Comparison of ENCODE assay signal across 1 cellular context in the genomic region with DNA sequence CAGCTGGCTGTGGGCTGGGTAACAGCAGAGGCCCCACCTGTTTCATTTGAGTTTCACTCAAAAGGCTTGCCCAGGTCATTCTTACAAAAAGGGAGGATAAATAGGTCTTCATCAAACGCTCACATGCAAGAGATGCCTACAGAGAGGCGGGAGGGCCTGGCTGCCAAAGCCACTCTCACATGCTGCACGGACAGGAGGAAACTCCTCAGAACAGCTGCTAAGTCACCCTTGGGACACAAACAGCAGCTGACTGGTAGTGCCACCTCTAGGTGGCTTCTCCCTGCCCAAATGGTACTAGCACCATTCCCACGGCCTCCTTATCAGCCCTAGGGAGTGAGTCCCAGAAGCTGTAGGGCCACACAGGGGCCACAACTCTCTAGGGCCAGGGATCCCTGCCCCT.
TF ChIP-seq lines count a peak whose summit lies in the region.

No MANE protein-coding gene starts in this region.

TF ChIP-seq in WTC11, 78 proteins besides CTCF, POLR2A, EP300 and RAD21 (continued from another document):
- TF ChIP-seq, protein P1, sequence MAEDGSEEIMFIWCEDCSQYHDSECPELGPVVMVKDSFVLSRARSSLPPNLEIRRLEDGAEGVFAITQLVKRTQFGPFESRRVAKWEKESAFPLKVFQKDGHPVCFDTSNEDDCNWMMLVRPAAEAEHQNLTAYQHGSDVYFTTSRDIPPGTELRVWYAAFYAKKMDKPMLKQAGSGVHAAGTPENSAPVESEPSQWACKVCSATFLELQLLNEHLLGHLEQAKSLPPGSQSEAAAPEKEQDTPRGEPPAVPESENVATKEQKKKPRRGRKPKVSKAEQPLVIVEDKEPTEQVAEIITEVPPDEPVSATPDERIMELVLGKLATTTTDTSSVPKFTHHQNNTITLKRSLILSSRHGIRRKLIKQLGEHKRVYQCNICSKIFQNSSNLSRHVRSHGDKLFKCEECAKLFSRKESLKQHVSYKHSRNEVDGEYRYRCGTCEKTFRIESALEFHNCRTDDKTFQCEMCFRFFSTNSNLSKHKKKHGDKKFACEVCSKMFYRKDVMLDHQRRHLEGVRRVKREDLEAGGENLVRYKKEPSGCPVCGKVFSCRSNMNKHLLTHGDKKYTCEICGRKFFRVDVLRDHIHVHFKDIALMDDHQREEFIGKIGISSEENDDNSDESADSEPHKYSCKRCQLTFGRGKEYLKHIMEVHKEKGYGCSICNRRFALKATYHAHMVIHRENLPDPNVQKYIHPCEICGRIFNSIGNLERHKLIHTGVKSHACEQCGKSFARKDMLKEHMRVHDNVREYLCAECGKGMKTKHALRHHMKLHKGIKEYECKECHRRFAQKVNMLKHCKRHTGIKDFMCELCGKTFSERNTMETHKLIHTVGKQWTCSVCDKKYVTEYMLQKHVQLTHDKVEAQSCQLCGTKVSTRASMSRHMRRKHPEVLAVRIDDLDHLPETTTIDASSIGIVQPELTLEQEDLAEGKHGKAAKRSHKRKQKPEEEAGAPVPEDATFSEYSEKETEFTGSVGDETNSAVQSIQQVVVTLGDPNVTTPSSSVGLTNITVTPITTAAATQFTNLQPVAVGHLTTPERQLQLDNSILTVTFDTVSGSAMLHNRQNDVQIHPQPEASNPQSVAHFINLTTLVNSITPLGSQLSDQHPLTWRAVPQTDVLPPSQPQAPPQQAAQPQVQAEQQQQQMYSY (CRISPR knock-in tag; IDR thresholded peaks at IDR 0.05) = no peak
- TF ChIP-seq, protein P2, sequence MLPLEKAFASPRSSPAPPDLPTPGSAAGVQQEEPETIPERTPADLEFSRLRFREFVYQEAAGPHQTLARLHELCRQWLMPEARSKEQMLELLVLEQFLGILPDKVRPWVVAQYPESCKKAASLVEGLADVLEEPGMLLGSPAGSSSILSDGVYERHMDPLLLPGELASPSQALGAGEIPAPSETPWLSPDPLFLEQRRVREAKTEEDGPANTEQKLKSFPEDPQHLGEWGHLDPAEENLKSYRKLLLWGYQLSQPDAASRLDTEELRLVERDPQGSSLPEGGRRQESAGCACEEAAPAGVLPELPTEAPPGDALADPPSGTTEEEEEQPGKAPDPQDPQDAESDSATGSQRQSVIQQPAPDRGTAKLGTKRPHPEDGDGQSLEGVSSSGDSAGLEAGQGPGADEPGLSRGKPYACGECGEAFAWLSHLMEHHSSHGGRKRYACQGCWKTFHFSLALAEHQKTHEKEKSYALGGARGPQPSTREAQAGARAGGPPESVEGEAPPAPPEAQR (CRISPR knock-in tag; IDR thresholded peaks at IDR 0.05) = no peak
- TF ChIP-seq, protein P3, sequence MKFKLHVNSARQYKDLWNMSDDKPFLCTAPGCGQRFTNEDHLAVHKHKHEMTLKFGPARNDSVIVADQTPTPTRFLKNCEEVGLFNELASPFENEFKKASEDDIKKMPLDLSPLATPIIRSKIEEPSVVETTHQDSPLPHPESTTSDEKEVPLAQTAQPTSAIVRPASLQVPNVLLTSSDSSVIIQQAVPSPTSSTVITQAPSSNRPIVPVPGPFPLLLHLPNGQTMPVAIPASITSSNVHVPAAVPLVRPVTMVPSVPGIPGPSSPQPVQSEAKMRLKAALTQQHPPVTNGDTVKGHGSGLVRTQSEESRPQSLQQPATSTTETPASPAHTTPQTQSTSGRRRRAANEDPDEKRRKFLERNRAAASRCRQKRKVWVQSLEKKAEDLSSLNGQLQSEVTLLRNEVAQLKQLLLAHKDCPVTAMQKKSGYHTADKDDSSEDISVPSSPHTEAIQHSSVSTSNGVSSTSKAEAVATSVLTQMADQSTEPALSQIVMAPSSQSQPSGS (CRISPR knock-in tag; IDR thresholded peaks at IDR 0.05; ENCODE audit: borderline replicate concordance, low read depth) = no peak
- TF ChIP-seq ELF4 (CRISPR knock-in tag; IDR thresholded peaks at IDR 0.05; ENCODE audit: low read depth) (no peak), PRRX2 (CRISPR knock-in tag; IDR thresholded peaks at IDR 0.05) (no peak), ETV6 (CRISPR knock-in tag; IDR thresholded peaks at IDR 0.05) (no peak), NFE2L1 (CRISPR knock-in tag; IDR thresholded peaks at IDR 0.05) (no peak)
- TF ChIP-seq, protein P4, sequence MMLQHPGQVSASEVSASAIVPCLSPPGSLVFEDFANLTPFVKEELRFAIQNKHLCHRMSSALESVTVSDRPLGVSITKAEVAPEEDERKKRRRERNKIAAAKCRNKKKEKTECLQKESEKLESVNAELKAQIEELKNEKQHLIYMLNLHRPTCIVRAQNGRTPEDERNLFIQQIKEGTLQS (CRISPR knock-in tag; conservative IDR thresholded peaks at IDR 0.05) = no peak
